Comparison of ENCODE assay signal across 36 cellular contexts in the genomic region with DNA sequence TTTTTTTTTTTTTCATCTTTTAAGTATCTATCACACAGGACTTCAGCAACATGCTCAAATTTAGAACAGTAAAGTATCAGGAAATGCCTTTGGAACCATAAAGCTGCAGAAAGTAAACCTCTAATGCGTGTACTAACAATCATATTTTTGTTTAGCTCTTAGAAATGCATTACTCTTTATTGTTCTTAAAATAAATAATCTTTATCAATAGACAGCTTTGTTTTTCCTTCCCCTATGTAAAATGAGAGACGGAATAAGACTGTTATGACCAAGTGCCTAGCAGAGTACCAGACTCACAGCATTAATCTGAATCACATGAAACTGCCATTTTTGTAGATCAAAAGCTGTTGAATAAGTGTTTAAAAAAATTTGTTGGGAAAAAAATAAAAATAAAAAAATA. TPM values are rescaled to one million over a fixed set of nuclear protein-coding genes. Genes with fewer than 3 reads are reported as not detected.
"Had no signal": no experiment of that assay in that cellular context is flagged by ENCODE, and none has a peak within 500 bp of the region (broad histone marks: within the 10 kb centered on the region; RNA-seq: fewer than 3 reads in every experiment).

No MANE protein-coding gene starts in this region.

- DNase-seq: Karpas-422, Kasumi-1, MG63, MM.1S, MV-4-11, NCI-H1048, NCI-H1092 treated with DMSO at 0.1 percent for 48 hours, NCI-H1105, NCI-H1105 treated with DMSO at 0.1 percent for 48 hours, NCI-H1417, NCI-H1417 treated with DMSO at 0.1 percent for 48 hours, NCI-H1436, NCI-H1436 treated with DMSO at 0.1 percent for 48 hours, NCI-H146, NCI-H1694, NCI-H1694 treated with DMSO at 0.1 percent for 48 hours, NCI-H187, NCI-H187 treated with DMSO at 0.1 percent for 48 hours, NCI-H1930, NCI-H2029, NCI-H2029 treated with DMSO at 0.1 percent for 48 hours, NCI-H2081, NCI-H2081 treated with DMSO at 0.1 percent for 48 hours, NCI-H2107, NCI-H2171, NCI-H2171 treated with DMSO at 0.1 percent for 48 hours, NCI-H2227 treated with DMSO at 0.1 percent for 48 hours, NCI-H226, NCI-H345, NCI-H446, NCI-H446 treated with DMSO at 0.1 percent for 48 hours, NCI-H510A, NCI-H510A treated with DMSO at 0.1 percent for 48 hours, NCI-H524 had no signal

RNA-seq across cellular contexts. Expression of a gene that starts 50.5 kb away (rescaled TPM):
- total RNA-seq: M059J, MCF 10A had no signal
